ENCODE assay signal across 19 cellular contexts in the genomic region with DNA sequence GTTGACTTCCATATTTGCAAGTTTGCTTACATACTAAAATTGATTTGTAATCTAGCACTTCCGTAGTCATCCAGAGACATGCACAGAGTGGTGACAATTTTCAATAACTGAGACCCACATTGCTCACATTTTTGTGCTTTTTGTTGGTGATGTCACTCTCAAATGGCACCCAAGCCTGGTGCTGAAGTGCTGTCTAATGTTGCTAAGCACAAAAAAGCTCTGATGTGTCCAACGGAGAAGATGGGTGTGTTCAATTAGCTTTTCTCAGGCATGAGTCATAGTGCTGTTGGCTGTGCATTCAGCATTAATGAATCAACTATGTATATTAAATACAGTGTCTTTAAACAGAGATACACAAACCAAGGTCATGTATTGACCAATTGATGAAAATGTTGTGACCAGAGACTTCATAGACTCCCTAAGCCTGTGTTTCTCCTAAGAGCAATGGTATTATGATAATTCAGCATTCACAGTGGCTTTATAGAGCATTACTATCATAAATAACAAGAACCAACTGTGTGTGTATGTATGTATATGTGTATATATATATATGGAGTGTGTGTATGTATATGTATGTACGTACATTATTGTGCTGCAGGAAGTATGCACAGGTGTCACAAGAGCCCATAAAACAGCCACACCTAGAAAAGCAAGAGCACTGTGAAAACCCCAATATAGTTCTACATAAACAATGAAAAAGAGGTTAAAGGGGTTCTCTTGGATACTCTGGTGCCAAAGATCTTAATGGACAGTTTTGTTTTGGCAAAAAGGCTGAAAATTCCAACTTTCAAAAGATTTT. TPM values are rescaled to one million over a fixed set of nuclear protein-coding genes. Genes with fewer than 3 reads are reported as not detected.
"Had no signal": no experiment of that assay in that cellular context is flagged by ENCODE, and none has a peak within 500 bp of the region (broad histone marks: within the 10 kb centered on the region; RNA-seq: fewer than 3 reads in every experiment).

No MANE protein-coding gene starts in this region.

- H3K36me3 ChIP-seq: cardiac muscle cell, neural progenitor cell, sigmoid colon, spleen, suprapubic skin had no signal

- H2AFZ ChIP-seq: neural progenitor cell had no signal

- H3K27me3 ChIP-seq: cardiac muscle cell, neural progenitor cell, sigmoid colon, spleen, suprapubic skin had no signal

- H3K4me1 ChIP-seq: neural progenitor cell, sigmoid colon, spleen, suprapubic skin had no signal

- ATAC-seq: activated CD4-positive, CD25-positive, alpha-beta regulatory T cell treated with anti-CD3 and anti-CD28 coated beads, Interleukin-2, amount 50 U/mL, for 24 hours had no signal

- H3K9me3 ChIP-seq: spleen, suprapubic skin had no signal

- H3K4me2 ChIP-seq: neural progenitor cell had no signal

- H3K9ac ChIP-seq: neural progenitor cell had no signal

- H3K27ac ChIP-seq: cardiac muscle cell, neural progenitor cell, sigmoid colon, spleen, suprapubic skin had no signal

- DNase-seq: anterior cingulate cortex, erythroblast, glutamatergic neuron, hypothalamus, naive B cell, sigmoid colon, spleen, T1000, trophoblast cell had no signal

- H3K4me3 ChIP-seq: cardiac muscle cell, lung, neural progenitor cell, sigmoid colon, spleen, suprapubic skin had no signal

RNA-seq across cellular contexts. Expression of a gene that starts 31.1 kb away (rescaled TPM):
- total RNA-seq: activated CD8-positive, alpha-beta memory T cell treated with anti-CD3 and anti-CD28 coated beads for 36 hours; activated T-helper 1 cell treated with anti-CD3 and anti-CD28 coated beads, Interleukin-12 subunit alpha, Interleukin-12 subunit beta, Interleukin-2, Interleukin-4 antibody, amounts not matched to agents 30 ng/mL and 10 ng/mL and 1 ng/mL, durations not matched to agents 14 hours and 24 hours and 36 hours; dermis microvascular lymphatic vessel endothelial cell; lung; osteocyte; pulmonary artery endothelial cell; sigmoid colon; spleen; suprapubic skin had no signal
- polyA plus RNA-seq: lung, sigmoid colon had no signal
